In genomic region chr14:90396342-90397339, GRCh38 we compare ENCODE assay signal across 1 cellular context.
TF ChIP-seq lines count a peak whose summit lies in the region.

Gene CALM1 (plus strand): TSS chr14:90397029. CDS start chr14:90397231, 202 bp downstream.

TF ChIP-seq in HepG2, 621 proteins besides CTCF, POLR2A, EP300 and RAD21 (continued from another document and continues in another):
- TF ChIP-seq ZXDC (CRISPR knock-in tag; IDR thresholded peaks at IDR 0.05): peak; percentile 88; the same call in 1 of the 2 replicates
- 0 out of 2 replicates have a peak, but pooled peaks have one; percentile 14 for TF ChIP-seq ZNF83 (CRISPR knock-in tag; IDR thresholded peaks at IDR 0.05; ENCODE audit: borderline replicate concordance)
- TF ChIP-seq NFIC (IDR thresholded peaks at IDR 0.05; ENCODE audit: low read length): no peak
- TF ChIP-seq ZFP41 (CRISPR knock-in tag; IDR thresholded peaks at IDR 0.05; ENCODE audit: borderline replicate concordance): no peak
- TF ChIP-seq ZNF432 (CRISPR knock-in tag; IDR thresholded peaks at IDR 0.05; ENCODE audit: borderline replicate concordance): no peak
- TF ChIP-seq FOXK2 (IDR thresholded peaks at IDR 0.05): no peak
- TF ChIP-seq RFXAP (CRISPR knock-in tag; IDR thresholded peaks at IDR 0.05; ENCODE audit: borderline replicate concordance): peak; percentile 94
- peak; percentile 51; the same call in 1 of the 2 replicates for TF ChIP-seq ZKSCAN1 (IDR thresholded peaks at IDR 0.05; ENCODE audit: low read length)
- TF ChIP-seq ETV6 (CRISPR knock-in tag; conservative IDR thresholded peaks at IDR 0.05): peak; percentile 58; the same call in 1 of the 2 replicates
- 0 out of 2 replicates have a peak, but pooled peaks have one; percentile 19 for TF ChIP-seq NRL (CRISPR knock-in tag; IDR thresholded peaks at IDR 0.05; ENCODE audit: borderline replicate concordance)
- no peak for TF ChIP-seq KDM1A (CRISPR knock-in tag; IDR thresholded peaks at IDR 0.05)
- TF ChIP-seq, protein P1, sequence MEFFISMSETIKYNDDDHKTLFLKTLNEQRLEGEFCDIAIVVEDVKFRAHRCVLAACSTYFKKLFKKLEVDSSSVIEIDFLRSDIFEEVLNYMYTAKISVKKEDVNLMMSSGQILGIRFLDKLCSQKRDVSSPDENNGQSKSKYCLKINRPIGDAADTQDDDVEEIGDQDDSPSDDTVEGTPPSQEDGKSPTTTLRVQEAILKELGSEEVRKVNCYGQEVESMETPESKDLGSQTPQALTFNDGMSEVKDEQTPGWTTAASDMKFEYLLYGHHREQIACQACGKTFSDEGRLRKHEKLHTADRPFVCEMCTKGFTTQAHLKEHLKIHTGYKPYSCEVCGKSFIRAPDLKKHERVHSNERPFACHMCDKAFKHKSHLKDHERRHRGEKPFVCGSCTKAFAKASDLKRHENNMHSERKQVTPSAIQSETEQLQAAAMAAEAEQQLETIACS (CRISPR knock-in tag; IDR thresholded peaks at IDR 0.05): peak; percentile 63; the same call in 1 of the 2 replicates
- TF ChIP-seq ZSCAN31 (CRISPR knock-in tag; IDR thresholded peaks at IDR 0.05; ENCODE audit: low read depth): peak; percentile 88
- TF ChIP-seq TEAD3 (CRISPR knock-in tag; optimal IDR thresholded peaks at IDR 0.05; ENCODE audit: borderline replicate concordance): peak; percentile 68
- TF ChIP-seq, protein P2, sequence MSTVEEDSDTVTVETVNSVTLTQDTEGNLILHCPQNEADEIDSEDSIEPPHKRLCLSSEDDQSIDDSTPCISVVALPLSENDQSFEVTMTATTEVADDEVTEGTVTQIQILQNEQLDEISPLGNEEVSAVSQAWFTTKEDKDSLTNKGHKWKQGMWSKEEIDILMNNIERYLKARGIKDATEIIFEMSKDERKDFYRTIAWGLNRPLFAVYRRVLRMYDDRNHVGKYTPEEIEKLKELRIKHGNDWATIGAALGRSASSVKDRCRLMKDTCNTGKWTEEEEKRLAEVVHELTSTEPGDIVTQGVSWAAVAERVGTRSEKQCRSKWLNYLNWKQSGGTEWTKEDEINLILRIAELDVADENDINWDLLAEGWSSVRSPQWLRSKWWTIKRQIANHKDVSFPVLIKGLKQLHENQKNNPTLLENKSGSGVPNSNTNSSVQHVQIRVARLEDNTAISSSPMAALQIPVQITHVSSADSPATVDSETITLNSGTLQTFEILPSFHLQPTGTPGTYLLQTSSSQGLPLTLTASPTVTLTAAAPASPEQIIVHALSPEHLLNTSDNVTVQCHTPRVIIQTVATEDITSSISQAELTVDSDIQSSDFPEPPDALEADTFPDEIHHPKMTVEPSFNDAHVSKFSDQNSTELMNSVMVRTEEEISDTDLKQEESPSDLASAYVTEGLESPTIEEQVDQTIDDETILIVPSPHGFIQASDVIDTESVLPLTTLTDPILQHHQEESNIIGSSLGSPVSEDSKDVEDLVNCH (CRISPR knock-in tag; IDR thresholded peaks at IDR 0.05): no peak
- no peak for TF ChIP-seq ZNF660 (CRISPR knock-in tag; IDR thresholded peaks at IDR 0.05; ENCODE audit: borderline replicate concordance, low read depth)
- TF ChIP-seq ZNF589 (CRISPR knock-in tag; conservative IDR thresholded peaks at IDR 0.05): no peak; the same call in 1 of the 2 replicates
- TF ChIP-seq LRRFIP1 (CRISPR knock-in tag; conservative IDR thresholded peaks at IDR 0.05): 0 out of 2 replicates have a peak, but pooled peaks have one; percentile 40
- peak; percentile 44; the same call in 1 of the 2 replicates for TF ChIP-seq ZSCAN30 (CRISPR knock-in tag; IDR thresholded peaks at IDR 0.05)
- 0 out of 2 replicates have a peak, but pooled peaks have one; percentile 30 for TF ChIP-seq ZNF569 (CRISPR knock-in tag; IDR thresholded peaks at IDR 0.05; ENCODE audit: borderline replicate concordance)
- no peak for TF ChIP-seq TCF12 (IDR thresholded peaks at IDR 0.05)
- peak; percentile 82 for TF ChIP-seq TCF12 (CRISPR knock-in tag; IDR thresholded peaks at IDR 0.05)
- TF ChIP-seq SMAD3 (CRISPR knock-in tag; IDR thresholded peaks at IDR 0.05): peak; percentile 79; the same call in 1 of the 2 replicates
- TF ChIP-seq MBNL3 (CRISPR knock-in tag; conservative IDR thresholded peaks at IDR 0.05): no peak
- no peak for TF ChIP-seq ZNF619 (CRISPR knock-in tag; IDR thresholded peaks at IDR 0.05)
- TF ChIP-seq MIER2 (CRISPR knock-in tag; IDR thresholded peaks at IDR 0.05): no peak; the same call in 1 of the 2 replicates
- TF ChIP-seq, protein P3, sequence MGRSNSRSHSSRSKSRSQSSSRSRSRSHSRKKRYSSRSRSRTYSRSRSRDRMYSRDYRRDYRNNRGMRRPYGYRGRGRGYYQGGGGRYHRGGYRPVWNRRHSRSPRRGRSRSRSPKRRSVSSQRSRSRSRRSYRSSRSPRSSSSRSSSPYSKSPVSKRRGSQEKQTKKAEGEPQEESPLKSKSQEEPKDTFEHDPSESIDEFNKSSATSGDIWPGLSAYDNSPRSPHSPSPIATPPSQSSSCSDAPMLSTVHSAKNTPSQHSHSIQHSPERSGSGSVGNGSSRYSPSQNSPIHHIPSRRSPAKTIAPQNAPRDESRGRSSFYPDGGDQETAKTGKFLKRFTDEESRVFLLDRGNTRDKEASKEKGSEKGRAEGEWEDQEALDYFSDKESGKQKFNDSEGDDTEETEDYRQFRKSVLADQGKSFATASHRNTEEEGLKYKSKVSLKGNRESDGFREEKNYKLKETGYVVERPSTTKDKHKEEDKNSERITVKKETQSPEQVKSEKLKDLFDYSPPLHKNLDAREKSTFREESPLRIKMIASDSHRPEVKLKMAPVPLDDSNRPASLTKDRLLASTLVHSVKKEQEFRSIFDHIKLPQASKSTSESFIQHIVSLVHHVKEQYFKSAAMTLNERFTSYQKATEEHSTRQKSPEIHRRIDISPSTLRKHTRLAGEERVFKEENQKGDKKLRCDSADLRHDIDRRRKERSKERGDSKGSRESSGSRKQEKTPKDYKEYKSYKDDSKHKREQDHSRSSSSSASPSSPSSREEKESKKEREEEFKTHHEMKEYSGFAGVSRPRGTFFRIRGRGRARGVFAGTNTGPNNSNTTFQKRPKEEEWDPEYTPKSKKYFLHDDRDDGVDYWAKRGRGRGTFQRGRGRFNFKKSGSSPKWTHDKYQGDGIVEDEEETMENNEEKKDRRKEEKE (IDR thresholded peaks at IDR 0.05): no peak
- TF ChIP-seq KLF15 (CRISPR knock-in tag; IDR thresholded peaks at IDR 0.05; ENCODE audit: borderline replicate concordance): peak; percentile 87
- TF ChIP-seq ZFX (CRISPR knock-in tag; IDR thresholded peaks at IDR 0.05; ENCODE audit: low read depth): peak; percentile 92
- TF ChIP-seq, protein P4, sequence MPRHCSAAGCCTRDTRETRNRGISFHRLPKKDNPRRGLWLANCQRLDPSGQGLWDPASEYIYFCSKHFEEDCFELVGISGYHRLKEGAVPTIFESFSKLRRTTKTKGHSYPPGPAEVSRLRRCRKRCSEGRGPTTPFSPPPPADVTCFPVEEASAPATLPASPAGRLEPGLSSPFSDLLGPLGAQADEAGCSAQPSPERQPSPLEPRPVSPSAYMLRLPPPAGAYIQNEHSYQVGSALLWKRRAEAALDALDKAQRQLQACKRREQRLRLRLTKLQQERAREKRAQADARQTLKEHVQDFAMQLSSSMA (CRISPR knock-in tag; IDR thresholded peaks at IDR 0.05): peak; percentile 64; the same call in 1 of the 2 replicates
- no peak for TF ChIP-seq ZNF670 (CRISPR knock-in tag; IDR thresholded peaks at IDR 0.05; ENCODE audit: borderline replicate concordance)
- peak; percentile 96; the same call in 1 of the 2 replicates for TF ChIP-seq ZNF766 (CRISPR knock-in tag; IDR thresholded peaks at IDR 0.05; ENCODE audit: borderline replicate concordance)
- TF ChIP-seq BCL6 (CRISPR knock-in tag; IDR thresholded peaks at IDR 0.05): peak; percentile 49; the same call in 1 of the 2 replicates
- peak; percentile 86 for TF ChIP-seq ZFP82 (CRISPR knock-in tag; IDR thresholded peaks at IDR 0.05; ENCODE audit: borderline replicate concordance)
- 0 out of 2 replicates have a peak, but pooled peaks have one; percentile 60 for TF ChIP-seq ZNF121 (CRISPR knock-in tag; IDR thresholded peaks at IDR 0.05)
- TF ChIP-seq KLF12 (CRISPR knock-in tag; IDR thresholded peaks at IDR 0.05; ENCODE audit: borderline replicate concordance): peak; percentile 94
- TF ChIP-seq SMARCE1 (IDR thresholded peaks at IDR 0.05; ENCODE audit: borderline replicate concordance): no peak
- TF ChIP-seq MYPOP (CRISPR knock-in tag; IDR thresholded peaks at IDR 0.05): peak; percentile 99
- TF ChIP-seq MLX (CRISPR knock-in tag; IDR thresholded peaks at IDR 0.05): no peak
- TF ChIP-seq ZNF777 (CRISPR knock-in tag; IDR thresholded peaks at IDR 0.05): peak; percentile 78
- TF ChIP-seq, protein P5, sequence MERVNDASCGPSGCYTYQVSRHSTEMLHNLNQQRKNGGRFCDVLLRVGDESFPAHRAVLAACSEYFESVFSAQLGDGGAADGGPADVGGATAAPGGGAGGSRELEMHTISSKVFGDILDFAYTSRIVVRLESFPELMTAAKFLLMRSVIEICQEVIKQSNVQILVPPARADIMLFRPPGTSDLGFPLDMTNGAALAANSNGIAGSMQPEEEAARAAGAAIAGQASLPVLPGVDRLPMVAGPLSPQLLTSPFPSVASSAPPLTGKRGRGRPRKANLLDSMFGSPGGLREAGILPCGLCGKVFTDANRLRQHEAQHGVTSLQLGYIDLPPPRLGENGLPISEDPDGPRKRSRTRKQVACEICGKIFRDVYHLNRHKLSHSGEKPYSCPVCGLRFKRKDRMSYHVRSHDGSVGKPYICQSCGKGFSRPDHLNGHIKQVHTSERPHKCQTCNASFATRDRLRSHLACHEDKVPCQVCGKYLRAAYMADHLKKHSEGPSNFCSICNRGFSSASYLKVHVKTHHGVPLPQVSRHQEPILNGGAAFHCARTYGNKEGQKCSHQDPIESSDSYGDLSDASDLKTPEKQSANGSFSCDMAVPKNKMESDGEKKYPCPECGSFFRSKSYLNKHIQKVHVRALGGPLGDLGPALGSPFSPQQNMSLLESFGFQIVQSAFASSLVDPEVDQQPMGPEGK (CRISPR knock-in tag; IDR thresholded peaks at IDR 0.05): no peak; the same call in none of the 2 replicates
